8 cellular contexts compared by ENCODE assay signal in the genomic region with DNA sequence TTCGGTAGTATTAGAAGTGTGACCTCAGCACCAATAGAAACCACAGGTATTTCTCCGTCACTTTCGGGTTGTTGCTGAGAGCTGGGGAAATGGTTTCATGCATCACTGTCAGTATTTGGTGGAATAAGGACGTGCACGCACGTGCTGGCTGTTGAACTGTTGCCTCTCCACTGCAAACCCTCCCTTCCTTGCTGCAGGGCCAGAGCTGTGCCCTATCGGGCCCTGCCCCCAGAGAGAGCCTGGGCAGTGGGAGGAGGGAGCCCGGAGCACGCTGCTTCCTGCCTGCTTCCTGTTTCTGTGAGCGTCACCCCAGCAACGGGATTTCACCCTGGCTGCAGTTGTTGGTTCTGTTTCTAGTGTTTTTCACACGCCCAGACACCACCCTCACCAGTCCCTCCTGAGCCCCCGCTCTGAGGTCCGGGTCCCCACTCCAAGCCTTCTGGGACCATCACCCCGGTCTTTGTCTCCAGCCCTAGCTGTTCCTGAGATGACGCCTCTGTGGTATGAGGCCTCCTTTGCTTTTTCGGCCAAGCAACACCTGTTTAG. TPM values are rescaled to one million over a fixed set of nuclear protein-coding genes. Genes with fewer than 3 reads are reported as not detected.
A peak's percentile ranks its signal among the peaks of the same experiment; 100 is the strongest.
DNase-seq lines count a peak whose midpoint lies in the region; ATAC-seq and TF ChIP-seq lines count a peak whose summit lies in the region.

No MANE protein-coding gene starts in this region.

- peaks cover 55% of the 10 kb centered on the region for H3K4me1 Mint-ChIP-seq in CD4-positive, alpha-beta T cell (ENCODE audit: low read depth)

- ATAC-seq in CD4-positive, alpha-beta T cell (ENCODE audit: poor library complexity): peak; percentile 59
- ATAC-seq in GM19467 (IDR thresholded peaks at IDR 0.05; ENCODE audit: unreplicated experiment): peak; percentile 81
- ATAC-seq in HG03575 (IDR thresholded peaks at IDR 0.05; ENCODE audit: extremely low read depth, insufficient number of reproducible peaks, low FRiP score, unreplicated experiment): peak; percentile 35

- H3K27ac Mint-ChIP-seq in CD4-positive, alpha-beta T cell: peak overlapping the region; percentile 96

- H3K4me3 ChIP-seq in cardiac muscle cell (no peak overlapping the region), vagina (peak overlapping the region; percentile 15 to 25)

- no peaks in the 10 kb centered on the region for H3K36me3 Mint-ChIP-seq in CD4-positive, alpha-beta T cell (ENCODE audit: low read depth)

- DNase-seq in CD4-positive, alpha-beta T cell: peak; percentile 70 to 93 (median 80)
- DNase-seq in SIG-M5 (lab: John Stamatoyannopoulos, UW): peak; percentile 21
- peak; percentile 78 for DNase-seq in activated naive CD4-positive, alpha-beta T cell treated with Interleukin-2 at 50 U/mL for 16 hours
- peak; percentile 74 to 92 for DNase-seq in cardiac muscle cell (ENCODE audit: low read depth in 1 of 2, low spot score in 1 of 2)
- DNase-seq in posterior vena cava (ENCODE audit: low spot score): peak; percentile 97
- DNase-seq in vagina (ENCODE audit: extremely low spot score in 2 of 2): no peak

- no peak for TF ChIP-seq POLR2A in vagina (IDR thresholded peaks at IDR 0.05)

- peak overlapping the region; percentile 97 for H3K27ac ChIP-seq in CD4-positive, alpha-beta T cell (ENCODE audit: low read depth, low read length)
- no peak overlapping the region for H3K27ac ChIP-seq in cardiac muscle cell
- peak overlapping the region; percentile 79 for H3K27ac ChIP-seq in vagina

- peak overlapping the region; percentile 82 for H3K4me3 Mint-ChIP-seq in CD4-positive, alpha-beta T cell

- no peak for TF ChIP-seq CTCF in CD4-positive, alpha-beta T cell (IDR thresholded peaks at IDR 0.05)
- TF ChIP-seq CTCF in cardiac muscle cell (IDR thresholded peaks at IDR 0.05; ENCODE audit: low read depth, low read length): no peak
- no peak for TF ChIP-seq CTCF in vagina (IDR thresholded peaks at IDR 0.05)

- H3K4me1 ChIP-seq in cardiac muscle cell (ENCODE audit: low read depth) (peaks cover 16% of the 10 kb centered on the region), vagina (peaks cover 65% of the 10 kb centered on the region)

- no peaks in the 10 kb centered on the region for H3K27me3 Mint-ChIP-seq in CD4-positive, alpha-beta T cell

- H3K9me3 ChIP-seq in CD4-positive, alpha-beta T cell (ENCODE audit: control insufficient read depth, low read length): no peaks in the 10 kb centered on the region
- no peaks in the 10 kb centered on the region for H3K9me3 ChIP-seq in cardiac muscle cell (ENCODE audit: low read depth)
- H3K9me3 ChIP-seq in vagina: no peaks in the 10 kb centered on the region

- CTCF ChIA-PET in CD4-positive, alpha-beta T cell (lab: Charles Lee): interaction anchor here (2.4 to 8.7 kb wide), 5 partner anchors 19 to 69 kb away, joined by 13 to 254 read pairs (median 19); no protein-coding TSS in a partner anchor

- intact Hi-C loops in CD4-positive, alpha-beta T cell (cut with DNase I, micrococcal nuclease): loop anchor here (2.0 to 10.0 kb wide), 6 partner anchors 16 to 240 kb away; no protein-coding TSS in a partner anchor
- intact Hi-C loops in posterior vena cava (cut with DNase I): loop anchor here in 1 of 2 donors (5.0 kb wide), 1 partner anchor 693 kb away; no protein-coding TSS in a partner anchor
- intact Hi-C loops in vagina (cut with DNase I): loop anchor here (5.0 kb wide), 1 partner anchor 67 kb away; no protein-coding TSS in a partner anchor

- no peaks in the 10 kb centered on the region for H3K9me3 Mint-ChIP-seq in CD4-positive, alpha-beta T cell

- POLR2A ChIA-PET in CD4-positive, alpha-beta T cell (lab: Charles Lee): interaction anchor here (0.5 to 7.6 kb wide), 9 partner anchors 10 to 240 kb away, joined by 3 to 235 read pairs (median 8); no protein-coding TSS in a partner anchor

- no peaks in the 10 kb centered on the region for H3K27me3 ChIP-seq in CD4-positive, alpha-beta T cell (ENCODE audit: control insufficient read depth, insufficient read depth, low read length)
- H3K27me3 ChIP-seq in cardiac muscle cell (no peaks in the 10 kb centered on the region), vagina (no peaks in the 10 kb centered on the region)

- no peaks in the 10 kb centered on the region for H3K36me3 ChIP-seq in cardiac muscle cell
- no peaks in the 10 kb centered on the region for H3K36me3 ChIP-seq in vagina

RNA-seq across cellular contexts. Expression of gene LRRFIP1, which starts 47.4 kb away (rescaled TPM):
- total RNA-seq in CD4-positive, alpha-beta T cell: 100 to 1,000 TPM; 157 to 161 TPM
- total RNA-seq in cardiac muscle cell: 66.3 and 95.3 TPM in 2 replicates
- polyA plus RNA-seq in cardiac muscle cell: 90.9 and 125 TPM in 2 replicates
- total RNA-seq in posterior vena cava: 100 to 1,000 TPM; 180 to 357 TPM
- 132 TPM for total RNA-seq in vagina

Comparison
In these comparisons a context has a peak if more than half of its experiments do, and no peak if none do; other contexts are left out.
1. DNase-seq: peak in CD4-positive, alpha-beta T cell (10 of 10), SIG-M5 (single experiment), activated naive CD4-positive, alpha-beta T cell treated with Interleukin-2 at 50 U/mL for 16 hours (single experiment), cardiac muscle cell (2 of 2) and posterior vena cava (single experiment); none in vagina (0 of 2).
2. Peak in every context shown above with its lines, with median percentiles within 50 percentile points of each other: ATAC-seq.